ENCODE assay signal across 1 cellular context in genomic region chr15:85296615-85297402, GRCh38.
TF ChIP-seq lines count a peak whose summit lies in the region.

No MANE protein-coding gene starts in this region.

TF ChIP-seq in H1, 55 proteins besides CTCF, POLR2A, EP300 and RAD21 (continued from another document):
- TF ChIP-seq KDM4A (IDR thresholded peaks at IDR 0.05; ENCODE audit: low read depth, low read length, severe bottlenecking) (no peak), KDM1A (IDR thresholded peaks at IDR 0.05; ENCODE audit: borderline replicate concordance, low read length) (no peak), ATF3 (IDR thresholded peaks at IDR 0.05; ENCODE audit: insufficient read depth, low read depth, low read length) (no peak), BACH1 (IDR thresholded peaks at IDR 0.05; ENCODE audit: low read length) (no peak), TAF1 (IDR thresholded peaks at IDR 0.05; ENCODE audit: low read depth, low read length) (no peak), EZH2 (IDR thresholded peaks at IDR 0.05; ENCODE audit: low read depth, low read length, severe bottlenecking) (no peak), SIRT6 (IDR thresholded peaks at IDR 0.05; ENCODE audit: low read length) (no peak), SRF (IDR thresholded peaks at IDR 0.05; ENCODE audit: low read depth, low read length) (no peak)
